Comparison of ENCODE assay signal across 11 cellular contexts in genomic region chr7:23893942-23894890, GRCh38.
DNase-seq lines count a peak whose midpoint lies in the region; ATAC-seq, FAIRE-seq and TF ChIP-seq lines count a peak whose summit lies in the region.
"Had no signal": no experiment of that assay in that cellular context is flagged by ENCODE, and none has a peak within 500 bp of the region (broad histone marks: within the 10 kb centered on the region; RNA-seq: fewer than 3 reads in every experiment).

No MANE protein-coding gene starts in this region.

- no peak overlapping the region for H3K4me2 ChIP-seq in H1 (ENCODE audit: insufficient read depth in 1 of 2, low read depth in 2 of 2, low read length in 2 of 2)

- no peaks in the 10 kb centered on the region for H3K27me3 ChIP-seq in H1 (replicated peaks in 1 of 4; ENCODE audit: control insufficient read depth in 3 of 4, extremely low read depth in 1 of 4, insufficient read depth in 3 of 4, low read length in 3 of 4)

- no peaks in the 10 kb centered on the region for H3K9me3 Mint-ChIP-seq in T-helper 1 cell treated with Interleukin-12 subunit alpha and Interleukin-12 subunit beta and Interleukin-4 antibody, amounts not matched to agents 30 μg/mL and 1 μg/mL, for 36 hours

- WGBS in H1 (ENCODE audit: extremely low coverage in 1 of 2, insufficient coverage in 1 of 2, insufficient read length in 1 of 2, insufficient replicate concordance in 2 of 2, low coverage in 1 of 2, low lambda C conversion rate in 2 of 2, missing lambda C conversion rate in 1 of 2), 2 experiments, result 81% methylated on average over 13 of the region's 13 CpGs; no CpG with 5 or more reads in 1 of the 2 experiments

- TF ChIP-seq EP300 in H1 (IDR thresholded peaks at IDR 0.05; ENCODE audit: borderline replicate concordance in 1 of 2, low read depth in 2 of 2, low read length in 2 of 2), result no peak

- H3K14ac ChIP-seq in H1 (ENCODE audit: insufficient read length), result no peak overlapping the region

- H3K4ac ChIP-seq in H1 (replicated peaks; ENCODE audit: insufficient read length, low read depth, low read length), result no peak overlapping the region

- no peak overlapping the region for H3K4me3 ChIP-seq in H1 (ENCODE audit: extremely low read depth in 1 of 4, insufficient read depth in 2 of 4, low read depth in 3 of 4, low read length in 4 of 4)

- H3K36me3 ChIP-seq in H1 (ENCODE audit: control insufficient read depth in 2 of 4, insufficient read depth in 4 of 4, low read length in 3 of 4), result no peaks in the 10 kb centered on the region

- no peak overlapping the region for H4K8ac ChIP-seq in H1 (ENCODE audit: extremely low read depth, insufficient read depth, low read length)

- H3K18ac ChIP-seq in H1 (ENCODE audit: extremely low read depth, low read length), result no peak overlapping the region

- no peak for FAIRE-seq in H1 (lab: Jason Lieb, UNC)
- FAIRE-seq: GM18507 had no signal

- no peak overlapping the region for H2BK15ac ChIP-seq in H1 (ENCODE audit: low read length)

- peaks cover 0 to 3% (median 0%) of the 10 kb centered on the region in 4 experiments; a peak in 2 of 7 replicates for H3K4me1 ChIP-seq in H1 (replicated peaks in 1 of 4; ENCODE audit: control insufficient read depth in 3 of 4, insufficient read depth in 4 of 4, low read length in 3 of 4)

- no peak overlapping the region for H2BK12ac ChIP-seq in H1 (ENCODE audit: low read depth, low read length)

- H3K4me1 Mint-ChIP-seq in T-helper 1 cell treated with Interleukin-12 subunit alpha and Interleukin-12 subunit beta and Interleukin-4 antibody, amounts not matched to agents 30 μg/mL and 1 μg/mL, for 36 hours (ENCODE audit: low read depth), result peaks cover 23% of the 10 kb centered on the region

- H4K20me1 ChIP-seq in H1 (replicated peaks in 1 of 2; ENCODE audit: control insufficient read depth in 1 of 2, insufficient read depth in 2 of 2, low read length in 2 of 2), result no peaks in the 10 kb centered on the region

- H3K9ac ChIP-seq in H1 (replicated peaks in 1 of 4; ENCODE audit: extremely low read depth in 1 of 4, low read depth in 3 of 4, low read length in 3 of 4), result no peak overlapping the region

- no peak overlapping the region for H2BK20ac ChIP-seq in H1 (ENCODE audit: low read length)

- ATAC-seq in HG03039 (IDR thresholded peaks at IDR 0.05; ENCODE audit: unreplicated experiment), result no peak

- H3K27ac Mint-ChIP-seq in T-helper 1 cell treated with Interleukin-12 subunit alpha and Interleukin-12 subunit beta and Interleukin-4 antibody, amounts not matched to agents 30 μg/mL and 1 μg/mL, for 36 hours, result peak overlapping the region; percentile 6

- peaks cover 3% of the 10 kb centered on the region for H3K27me3 Mint-ChIP-seq in T-helper 1 cell treated with Interleukin-12 subunit alpha and Interleukin-12 subunit beta and Interleukin-4 antibody, amounts not matched to agents 30 μg/mL and 1 μg/mL, for 36 hours (ENCODE audit: low read depth)

- CTCF ChIA-PET in H1 (lab: Charles Lee; ENCODE audit: partially characterized antibody), result interaction anchor here (0.6 to 2.0 kb wide), 5 partner anchors 8 to 373 kb away, joined by 3 to 7 read pairs (median 3); no protein-coding TSS in a partner anchor

- peak overlapping the region; percentile 55; the same call in 1 of the 2 replicates for H2AFZ ChIP-seq in H1 (ENCODE audit: low read length)

- H4K5ac ChIP-seq in H1 (ENCODE audit: insufficient read length, low read depth, low read length), result no peak overlapping the region

- H3K56ac ChIP-seq in H1 (replicated peaks; ENCODE audit: insufficient read length, low read depth, low read length), result no peak overlapping the region

- H2AK5ac ChIP-seq in H1 (ENCODE audit: low read depth, low read length), result no peak overlapping the region

- no peaks in the 10 kb centered on the region for H3K79me1 ChIP-seq in H1 (ENCODE audit: low read depth, low read length)

- H3K27ac ChIP-seq in H1 (ENCODE audit: low read depth, low read length), result no peak overlapping the region
- H3K27ac ChIP-seq: epithelial cell of prostate had no signal

- no peak overlapping the region for H2BK5ac ChIP-seq in H1 (ENCODE audit: low read depth, low read length)

- peak; percentile 1 to 7 for DNase-seq in activated CD4-positive, alpha-beta T cell treated with anti-CD3 and anti-CD28 coated beads for 4 hours
- DNase-seq in activated CD4-positive, alpha-beta T cell treated with anti-CD3 and anti-CD28 coated beads for 1 hour, result no peak
- DNase-seq in H1 (ENCODE audit: low read depth in 1 of 2, low spot score in 2 of 2) (no peak), SW 1271 (lab: John Stamatoyannopoulos, UW) (no peak), NCI-H2171 (lab: John Stamatoyannopoulos, UW) (no peak)
- DNase-seq in stimulated activated CD8-positive, alpha-beta memory T cell treated with anti-CD3 and anti-CD28 coated beads, Interleukin-7, amount 100 ng/mL, for 48 hours (ENCODE audit: extremely low read depth in 1 of 2, low read depth in 1 of 2), result peak; percentile 37 to 64
- DNase-seq: activated CD4-positive, CD25-positive, alpha-beta regulatory T cell treated with anti-CD3 and anti-CD28 coated beads, Interleukin-2, amount 50 U/mL, for 72 hours had no signal

- TF ChIP-seq POLR2A in H1 (IDR thresholded peaks at IDR 0.05; ENCODE audit: control extremely low read depth in 1 of 2, low read depth in 2 of 2, low read length in 2 of 2), result no peak

- H2BK120ac ChIP-seq in H1 (replicated peaks; ENCODE audit: low read depth, low read length), result no peak overlapping the region

- H3K79me2 ChIP-seq in H1 (ENCODE audit: control insufficient read depth in 1 of 2, insufficient read depth in 2 of 2, low read length in 2 of 2), result no peaks in the 10 kb centered on the region

- no peak overlapping the region for H3K23ac ChIP-seq in H1 (ENCODE audit: insufficient read length)

- peak overlapping the region; percentile 15 for H3K4me3 Mint-ChIP-seq in T-helper 1 cell treated with Interleukin-12 subunit alpha and Interleukin-12 subunit beta and Interleukin-4 antibody, amounts not matched to agents 30 μg/mL and 1 μg/mL, for 36 hours

- no peaks in the 10 kb centered on the region for H3K23me2 ChIP-seq in H1 (ENCODE audit: low read depth, low read length)

- H4K91ac ChIP-seq in H1 (replicated peaks; ENCODE audit: insufficient read length, low read length), result no peak overlapping the region

- no peak for TF ChIP-seq CTCF in H1 (IDR thresholded peaks at IDR 0.05; ENCODE audit: control extremely low read depth in 1 of 3, insufficient read depth in 1 of 3, low read depth in 1 of 3, low read length in 3 of 3)

- H3K36me3 Mint-ChIP-seq in T-helper 1 cell treated with Interleukin-12 subunit alpha and Interleukin-12 subunit beta and Interleukin-4 antibody, amounts not matched to agents 30 μg/mL and 1 μg/mL, for 36 hours (ENCODE audit: low read depth), result no peaks in the 10 kb centered on the region

- POLR2A ChIA-PET in H1 (lab: Charles Lee; ENCODE audit: partially characterized antibody), result no interaction called here

- no peaks in the 10 kb centered on the region for H3K9me3 ChIP-seq in H1 (ENCODE audit: insufficient read depth in 2 of 2, low read depth in 1 of 2, low read length in 1 of 2)

- TF ChIP-seq RAD21 in H1 (IDR thresholded peaks at IDR 0.05 in 1 of 2, conservative IDR thresholded peaks at IDR 0.05 in 1 of 2; ENCODE audit: low read depth in 2 of 2, low read length in 2 of 2), result no peak

TF ChIP-seq in H1, 55 proteins besides CTCF, POLR2A, EP300 and RAD21:
- TF ChIP-seq GTF2F1 (IDR thresholded peaks at IDR 0.05; ENCODE audit: borderline replicate concordance, low read depth, low read length) (no peak), SP1 (IDR thresholded peaks at IDR 0.05; ENCODE audit: low read depth, low read length) (no peak), KDM1A (IDR thresholded peaks at IDR 0.05; ENCODE audit: borderline replicate concordance, low read length) (no peak), PHF8 (conservative IDR thresholded peaks at IDR 0.05; ENCODE audit: low read depth, low read length) (no peak), MAFK (IDR thresholded peaks at IDR 0.05; ENCODE audit: low read depth, low read length) (no peak), ZNF274 (IDR thresholded peaks at IDR 0.05; ENCODE audit: borderline replicate concordance, extremely low read depth, low read length) (no peak), SRF (IDR thresholded peaks at IDR 0.05; ENCODE audit: low read depth, low read length) (no peak), SP2 (IDR thresholded peaks at IDR 0.05; ENCODE audit: low read length) (no peak), RXRA (IDR thresholded peaks at IDR 0.05; ENCODE audit: insufficient read depth, low read depth, low read length) (no peak), BACH1 (IDR thresholded peaks at IDR 0.05; ENCODE audit: low read length) (no peak)

Comparison
In these comparisons a context has a peak if more than half of its experiments do, and no peak if none do; other contexts are left out.
1. DNase-seq: peak in activated CD4-positive, alpha-beta T cell treated with anti-CD3 and anti-CD28 coated beads for 4 hours (2 of 2) and stimulated activated CD8-positive, alpha-beta memory T cell treated with anti-CD3 and anti-CD28 coated beads, Interleukin-7, amount 100 ng/mL, for 48 hours (2 of 2); none in activated CD4-positive, alpha-beta T cell treated with anti-CD3 and anti-CD28 coated beads for 1 hour (single experiment), H1 (0 of 2), SW 1271 (0 of 2) and NCI-H2171 (single experiment).